24 cellular contexts compared by ENCODE assay signal in the genomic region with DNA sequence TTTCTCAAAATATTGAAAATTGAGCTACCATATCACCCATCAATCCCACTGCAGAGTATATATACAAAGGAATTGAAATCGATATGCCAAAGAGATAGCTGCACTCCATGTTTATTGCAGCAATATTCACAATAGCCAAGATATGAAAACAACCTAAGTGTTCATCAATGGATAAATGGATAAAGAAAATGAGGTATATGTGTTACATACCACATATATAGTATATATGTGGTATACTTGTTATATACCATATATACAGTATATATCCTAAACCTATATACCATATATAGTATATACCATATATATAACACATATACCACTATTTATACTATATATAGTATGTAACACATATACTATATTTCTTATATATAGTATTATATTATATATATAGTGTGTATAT.
"Had no signal": no experiment of that assay in that cellular context is flagged by ENCODE, and none has a peak within 500 bp of the region (broad histone marks: within the 10 kb centered on the region; RNA-seq: fewer than 3 reads in every experiment).

No MANE protein-coding gene starts in this region.

- H3K27ac ChIP-seq: neural progenitor cell, parathyroid adenoma, psoas muscle, right lobe of liver, sigmoid colon, stomach, thoracic aorta, thyroid gland, tibial nerve, upper lobe of left lung, vagina had no signal

- H3K9ac ChIP-seq: neural progenitor cell, parathyroid adenoma had no signal

- H3K36me3 ChIP-seq: right lobe of liver, sigmoid colon, stomach, thoracic aorta, thyroid gland, tibial nerve, upper lobe of left lung, vagina had no signal

- DNase-seq: natural killer cell; occipital lobe; posterior cingulate gyrus; psoas muscle; right cardiac atrium; right lobe of liver; sigmoid colon; small intestine; stimulated activated CD4-positive, alpha-beta T cell treated with anti-CD3 and anti-CD28 coated beads, Interleukin-15, amount 100 ng/mL, for 24 hours; stimulated activated CD4-positive, alpha-beta T cell treated with anti-CD3 and anti-CD28 coated beads, Interleukin-2, amount 100 ng/mL, for 24 hours; stimulated activated CD4-positive, alpha-beta T cell treated with anti-CD3 and anti-CD28 coated beads, Interleukin-2, amount 100 ng/mL, for 48 hours; stimulated activated CD4-positive, alpha-beta T cell treated with anti-CD3 and anti-CD28 coated beads, Interleukin-4, amount 100 ng/mL, for 24 hours; stimulated activated naive B cell treated with anti-CD40 and anti-IgM and Interleukin-4, amounts not matched to agents 10 μg/mL and 1 μg/mL and 100 μg/mL, for 72 hours; stimulated activated naive CD4-positive, alpha-beta T cell treated with Interleukin-2 at 50 U/mL for 16 hours; stomach; thyroid gland; trophoblast cell; upper lobe of left lung had no signal

- FAIRE-seq: urothelium cell line had no signal

- H3K9me3 ChIP-seq: thyroid gland had no signal

- H3K27me3 ChIP-seq: neural progenitor cell, right lobe of liver, sigmoid colon, stomach, thyroid gland, tibial nerve, upper lobe of left lung, vagina had no signal

- H2AFZ ChIP-seq: neural progenitor cell, parathyroid adenoma had no signal

- H3K79me2 ChIP-seq: parathyroid adenoma had no signal

- H3K4me1 ChIP-seq: parathyroid adenoma, psoas muscle, right lobe of liver, sigmoid colon, stomach, thyroid gland, tibial nerve, upper lobe of left lung, vagina had no signal

- H3K4me2 ChIP-seq: neural progenitor cell had no signal

- H3K4me3 ChIP-seq: neural progenitor cell, psoas muscle, right lobe of liver, sigmoid colon, stomach, thoracic aorta, thyroid gland, tibial nerve, upper lobe of left lung, vagina had no signal
